8 cellular contexts compared by ENCODE assay signal in genomic region chr11:64331569-64332371, GRCh38. TPM values are rescaled to one million over a fixed set of nuclear protein-coding genes. Genes with fewer than 3 reads are reported as not detected.
DNase-seq lines count a peak whose midpoint lies in the region; ATAC-seq and TF ChIP-seq lines count a peak whose summit lies in the region.

No MANE protein-coding gene starts in this region.

- H2BK5ac ChIP-seq in H9 (ENCODE audit: insufficient read length, low read length) = no peak overlapping the region

- DNase-seq in DMS79 treated with DMSO at 0.1 percent for 48 hours (lab: John Stamatoyannopoulos, UW) = peak; percentile 46
- DNase-seq in H9 = peak; percentile 73
- DNase-seq in NCI-H226 = peak; percentile 97
- peak; percentile 89 for DNase-seq in activated CD4-positive, alpha-beta T cell treated with anti-CD3 and anti-CD28 coated beads for 48 hours
- peak; percentile 72 to 80 (median 73) for DNase-seq in effector memory CD8-positive, alpha-beta T cell
- peak; percentile 90 for DNase-seq in myocyte (ENCODE audit: low read depth)

- no peak overlapping the region for H4K5ac ChIP-seq in H9 (ENCODE audit: insufficient read length, low read depth, low read length)

- no peak overlapping the region for H3K18ac ChIP-seq in H9 (ENCODE audit: insufficient read length, low read depth, low read length)

- H3K4ac ChIP-seq in H9 (ENCODE audit: low read depth, low read length) = no peak overlapping the region

- H2AK5ac ChIP-seq in H9 (ENCODE audit: insufficient read length, low read length) = no peak overlapping the region

- H3K9ac ChIP-seq in H9 (ENCODE audit: extremely low read depth, insufficient read length, low read length) = no peak overlapping the region

- no peak overlapping the region for H3K4me3 Mint-ChIP-seq in H9
- H3K4me3 Mint-ChIP-seq in effector memory CD8-positive, alpha-beta T cell = peak overlapping the region; percentile 47 to 52
- peak overlapping the region; percentile 32 for H3K4me3 Mint-ChIP-seq in stimulated activated naive CD8-positive, alpha-beta T cell treated with anti-CD3 and anti-CD28 coated beads, Interleukin-15, Interleukin-2, amounts not matched to agents 100 ng/mL and 50 ng/mL, for 24 hours

- no peak overlapping the region for H2BK120ac ChIP-seq in H9 (ENCODE audit: low read depth, low read length, poor library complexity, severe bottlenecking)

- no peak overlapping the region for H3K14ac ChIP-seq in H9 (ENCODE audit: insufficient read depth, low read length)

- H4K20me1 ChIP-seq in H9 (ENCODE audit: control insufficient read depth, insufficient read depth, insufficient read length) = no peaks in the 10 kb centered on the region

- H3K79me2 ChIP-seq in H9 (ENCODE audit: insufficient read depth, low read length) = no peaks in the 10 kb centered on the region

- peaks cover 5% of the 10 kb centered on the region for H3K27me3 Mint-ChIP-seq in H9 (ENCODE audit: low read depth)
- no peaks in the 10 kb centered on the region for H3K27me3 Mint-ChIP-seq in effector memory CD8-positive, alpha-beta T cell
- no peaks in the 10 kb centered on the region for H3K27me3 Mint-ChIP-seq in stimulated activated naive CD8-positive, alpha-beta T cell treated with anti-CD3 and anti-CD28 coated beads, Interleukin-15, Interleukin-2, amounts not matched to agents 100 ng/mL and 50 ng/mL, for 24 hours

- H4K8ac ChIP-seq in H9 (replicated peaks; ENCODE audit: insufficient read length, low read depth, low read length) = no peak overlapping the region

- TF ChIP-seq CTCF in H9 (conservative IDR thresholded peaks at IDR 0.05) = peak; percentile 62

- no peak overlapping the region for H2BK15ac ChIP-seq in H9 (ENCODE audit: low read depth, low read length)

- no peak overlapping the region for H4K91ac ChIP-seq in H9 (ENCODE audit: insufficient read length, low read depth, low read length)

- H3K9me3 Mint-ChIP-seq in H9 = no peaks in the 10 kb centered on the region
- no peaks in the 10 kb centered on the region for H3K9me3 Mint-ChIP-seq in effector memory CD8-positive, alpha-beta T cell
- no peaks in the 10 kb centered on the region for H3K9me3 Mint-ChIP-seq in stimulated activated naive CD8-positive, alpha-beta T cell treated with anti-CD3 and anti-CD28 coated beads, Interleukin-15, Interleukin-2, amounts not matched to agents 100 ng/mL and 50 ng/mL, for 24 hours

- H3T11ph ChIP-seq in H9 (ENCODE audit: low read length) = no peak overlapping the region

- H3K36me3 Mint-ChIP-seq in H9 (ENCODE audit: insufficient read depth in 1 of 3, low read depth in 3 of 3) = no peaks in the 10 kb centered on the region
- H3K36me3 Mint-ChIP-seq in effector memory CD8-positive, alpha-beta T cell (ENCODE audit: insufficient read depth) = peaks cover 4% of the 10 kb centered on the region
- no peaks in the 10 kb centered on the region for H3K36me3 Mint-ChIP-seq in stimulated activated naive CD8-positive, alpha-beta T cell treated with anti-CD3 and anti-CD28 coated beads, Interleukin-15, Interleukin-2, amounts not matched to agents 100 ng/mL and 50 ng/mL, for 24 hours (ENCODE audit: low read depth)

- H3K27me3 ChIP-seq in H9 (ENCODE audit: insufficient read depth, low read length) = no peaks in the 10 kb centered on the region

- H3K4me1 Mint-ChIP-seq in H9 = peaks cover 12 to 15% of the 10 kb centered on the region in 2 experiments
- peaks cover 8 to 14% of the 10 kb centered on the region in 2 donors for H3K4me1 Mint-ChIP-seq in effector memory CD8-positive, alpha-beta T cell (ENCODE audit: low read depth in 2 of 2)
- peaks cover 30% of the 10 kb centered on the region for H3K4me1 Mint-ChIP-seq in stimulated activated naive CD8-positive, alpha-beta T cell treated with anti-CD3 and anti-CD28 coated beads, Interleukin-15, Interleukin-2, amounts not matched to agents 100 ng/mL and 50 ng/mL, for 24 hours (ENCODE audit: low read depth)

- ATAC-seq in effector memory CD8-positive, alpha-beta T cell (replicated peaks) = peak; percentile 90
- no peak for ATAC-seq in GM19455 (IDR thresholded peaks at IDR 0.05; ENCODE audit: unreplicated experiment)

- H2BK12ac ChIP-seq in H9 (ENCODE audit: insufficient read length, low read depth, low read length) = no peak overlapping the region

- WGBS in H9 (ENCODE audit: extremely low coverage, insufficient read length, low lambda C conversion rate) = 100% methylated on average over 1 of the region's 20 CpGs

- H3K9me3 ChIP-seq in H9 (ENCODE audit: control insufficient read depth, low read depth, low read length) = no peaks in the 10 kb centered on the region

- no peak overlapping the region for H3K23ac ChIP-seq in H9 (ENCODE audit: insufficient read length, low read depth, low read length)

- no peak overlapping the region for H2BK20ac ChIP-seq in H9 (ENCODE audit: low read depth, low read length, poor library complexity, severe bottlenecking)

- H3K4me2 ChIP-seq in H9 (ENCODE audit: insufficient read depth, insufficient read length, low read length) = no peak overlapping the region

- peak overlapping the region in 2 of 3 experiments; percentile 4 to 25; a peak in 3 of 7 replicates for H3K27ac Mint-ChIP-seq in H9
- H3K27ac Mint-ChIP-seq in effector memory CD8-positive, alpha-beta T cell = peak overlapping the region; percentile 11 to 42
- peak overlapping the region; percentile 85 for H3K27ac Mint-ChIP-seq in stimulated activated naive CD8-positive, alpha-beta T cell treated with anti-CD3 and anti-CD28 coated beads, Interleukin-15, Interleukin-2, amounts not matched to agents 100 ng/mL and 50 ng/mL, for 24 hours

- H3K27ac ChIP-seq in H9 (ENCODE audit: insufficient read length, low read depth, low read length) = no peak overlapping the region

- no peak overlapping the region for H2AFZ ChIP-seq in H9 (ENCODE audit: low read length)

- H3K79me1 ChIP-seq in H9 (ENCODE audit: insufficient read depth, low read depth, low read length, poor library complexity, severe bottlenecking) = no peaks in the 10 kb centered on the region

- H3K56ac ChIP-seq in H9 (ENCODE audit: insufficient read length, low read depth, low read length) = no peak overlapping the region

- H3K23me2 ChIP-seq in H9 (ENCODE audit: insufficient read length, low read depth, low read length, poor library complexity, severe bottlenecking) = no peaks in the 10 kb centered on the region

- H3K4me1 ChIP-seq in H9 (ENCODE audit: insufficient read depth, low read length) = peaks cover 2% of the 10 kb centered on the region; the same call in 1 of the 2 replicates

RNA-seq across cellular contexts. Expression of gene CCDC88B, which starts 8.2 kb away (rescaled TPM):
- total RNA-seq in H9 (2021) = 11.2 and 12.2 TPM in 2 replicates
- 0.94 and 1.6 TPM in 2 replicates for total RNA-seq in myocyte
- polyA plus RNA-seq in myocyte (2012) = 1.7 TPM

RNA-seq across cellular contexts. Expression of gene PRDX5, which starts 13.8 kb away (rescaled TPM):
- total RNA-seq in H9 (2021) (225 and 228 TPM in 2 replicates), myocyte (189 and 223 TPM in 2 replicates)
- polyA plus RNA-seq in myocyte (2012) = 564 TPM

RNA-seq across cellular contexts. Expression of gene TRMT112, which starts 14.4 kb away (rescaled TPM):
- 315 and 341 TPM in 2 replicates for total RNA-seq in H9 (2021)
- total RNA-seq in myocyte = 224 and 231 TPM in 2 replicates
- polyA plus RNA-seq in myocyte (2012) = 324 TPM

RNA-seq across cellular contexts. Expression of gene ESRRA, which starts 26.4 kb away (rescaled TPM):
- total RNA-seq in H9 (2021) (42.3 and 44.0 TPM in 2 replicates), myocyte (77.0 and 121 TPM in 2 replicates)
- polyA plus RNA-seq in myocyte (2012) = 32.7 TPM

RNA-seq across cellular contexts. Expression of gene RPS6KA4, which starts 27.2 kb away (rescaled TPM):
- total RNA-seq in H9 (2021) (10.8 and 11.1 TPM in 2 replicates), myocyte (26.9 and 30.3 TPM in 2 replicates)
- polyA plus RNA-seq in myocyte (2012) = 25.4 TPM

Comparison
In these comparisons a context has a peak if more than half of its experiments do, and no peak if none do; other contexts are left out.
1. DNase-seq: peak in every context shown above with its lines; median percentile 97 in NCI-H226; 90 in myocyte; 89 in activated CD4-positive, alpha-beta T cell treated with anti-CD3 and anti-CD28 coated beads for 48 hours; 73 in H9; 73 in effector memory CD8-positive, alpha-beta T cell; 46 in DMS79 treated with DMSO at 0.1 percent for 48 hours.
2. H3K27ac Mint-ChIP-seq: peak in every context shown above with its lines; median percentile 85 in stimulated activated naive CD8-positive, alpha-beta T cell treated with anti-CD3 and anti-CD28 coated beads, Interleukin-15, Interleukin-2, amounts not matched to agents 100 ng/mL and 50 ng/mL, for 24 hours; 26 in effector memory CD8-positive, alpha-beta T cell; 14 in H9.
3. H3K4me3 Mint-ChIP-seq: peak in effector memory CD8-positive, alpha-beta T cell (2 of 2) and stimulated activated naive CD8-positive, alpha-beta T cell treated with anti-CD3 and anti-CD28 coated beads, Interleukin-15, Interleukin-2, amounts not matched to agents 100 ng/mL and 50 ng/mL, for 24 hours (single experiment); none in H9 (0 of 2).